Comparison of ENCODE assay signal across 8 cellular contexts in genomic region chr14:68780358-68781160, GRCh38. TPM values are rescaled to one million over a fixed set of nuclear protein-coding genes. Genes with fewer than 3 reads are reported as not detected.
DNase-seq lines count a peak whose midpoint lies in the region; ATAC-seq, FAIRE-seq and TF ChIP-seq lines count a peak whose summit lies in the region.

No MANE protein-coding gene starts in this region.

- H3K27me3 Mint-ChIP-seq in astrocyte (ENCODE audit: low read depth, unreplicated experiment) (no peaks in the 10 kb centered on the region), immature natural killer cell (ENCODE audit: low read depth in 3 of 3) (peaks cover 0 to 6% (median 0%) of the 10 kb centered on the region in 3 donors)

- H3K9ac ChIP-seq in BLaER1 treated with 17β-estradiol and CSF1 and Interleukin-3, amounts not matched to agents 10 nM and 100 nM = peak overlapping the region; percentile 21 to 54 (median 45); a peak in 17 of 22 replicates
- H3K9ac ChIP-seq in astrocyte (ENCODE audit: low read length) = peak overlapping the region; percentile 39

- H3K4me3 Mint-ChIP-seq in astrocyte (ENCODE audit: unreplicated experiment) (no peak overlapping the region), immature natural killer cell (peak overlapping the region; percentile 71 to 88 (median 84))

- FAIRE-seq in astrocyte (lab: Jason Lieb, UNC) = no peak

- peaks cover 37% of the 10 kb centered on the region for H3K4me1 Mint-ChIP-seq in astrocyte (ENCODE audit: low read depth, unreplicated experiment)
- peaks cover 73 to 87% of the 10 kb centered on the region in 2 donors for H3K4me1 Mint-ChIP-seq in immature natural killer cell

- peak overlapping the region; percentile 43 to 74 (median 55); a peak in 19 of 22 replicates for H3K27ac ChIP-seq in BLaER1 treated with 17β-estradiol and CSF1 and Interleukin-3, amounts not matched to agents 10 nM and 100 nM
- peak overlapping the region; percentile 77 for H3K27ac ChIP-seq in astrocyte (ENCODE audit: low read depth, low read length)
- peak overlapping the region; percentile 81 to 87 (median 85) for H3K27ac ChIP-seq in gastrocnemius medialis

- in situ Hi-C loops in gastrocnemius medialis (cut with MboI; ENCODE audit: low sequenced_read_pairs in 4 of 4) = loop anchor here in 1 of 4 donors (25.0 kb wide), 1 partner anchor 243 kb away; no protein-coding TSS in a partner anchor

- H3K4me3 ChIP-seq in BLaER1 treated with 17β-estradiol and CSF1 and Interleukin-3, amounts not matched to agents 10 nM and 100 nM = no peak overlapping the region
- H3K4me3 ChIP-seq in astrocyte (ENCODE audit: insufficient read depth, low read depth, low read length) (peak overlapping the region; percentile 4), gastrocnemius medialis (peak overlapping the region in 2 of 4 donors; percentile 17 to 25)

- H4K20me1 ChIP-seq in BLaER1 treated with 17β-estradiol and CSF1 and Interleukin-3, amounts not matched to agents 10 nM and 100 nM = peaks cover 0 to 3% (median 0%) of the 10 kb centered on the region in 11 experiments; a peak in 3 of 22 replicates
- H4K20me1 ChIP-seq in astrocyte (ENCODE audit: insufficient read depth, low read length) = no peaks in the 10 kb centered on the region

- no peaks in the 10 kb centered on the region for H3K79me2 ChIP-seq in astrocyte (ENCODE audit: insufficient read depth, low read length)

- peak overlapping the region; percentile 89 for H3K27ac Mint-ChIP-seq in astrocyte (ENCODE audit: unreplicated experiment)
- peak overlapping the region; percentile 88 to 99 (median 96) for H3K27ac Mint-ChIP-seq in immature natural killer cell

- intact Hi-C loops in gastrocnemius medialis (cut with DNase I; ENCODE audit: low total_unique reads) = no loop called here

- H3K4me1 ChIP-seq in BLaER1 treated with 17β-estradiol and CSF1 and Interleukin-3, amounts not matched to agents 10 nM and 100 nM = peaks cover 52 to 90% (median 59%) of the 10 kb centered on the region in 10 experiments
- H3K4me1 ChIP-seq in astrocyte (ENCODE audit: insufficient read depth, low read length) (peaks cover 42% of the 10 kb centered on the region), gastrocnemius medialis (peaks cover 20 to 38% of the 10 kb centered on the region in 2 donors)

- peak overlapping the region; percentile 22 for H2AFZ ChIP-seq in astrocyte (ENCODE audit: low read depth, low read length)

- DNase-seq in NCI-H69 (lab: John Stamatoyannopoulos, UW) (peak; percentile 31), astrocyte (ENCODE audit: low read depth) (peak; percentile 53), immature natural killer cell (no peak), gastrocnemius medialis (peak; percentile 30 to 68), NAMALWA (ENCODE audit: low spot score) (no peak), DMS79 (lab: John Stamatoyannopoulos, UW) (no peak)

- H3K36me3 Mint-ChIP-seq in astrocyte (ENCODE audit: low read depth, unreplicated experiment) = no peaks in the 10 kb centered on the region
- H3K36me3 Mint-ChIP-seq in immature natural killer cell = peaks cover 0 to 2% (median 0%) of the 10 kb centered on the region in 3 donors

- peak; percentile 83 to 85 for ATAC-seq in gastrocnemius medialis
- no peak for ATAC-seq in HG03439 (IDR thresholded peaks at IDR 0.05; ENCODE audit: unreplicated experiment)

- no peaks in the 10 kb centered on the region for H3K27me3 ChIP-seq in BLaER1 treated with 17β-estradiol and CSF1 and Interleukin-3, amounts not matched to agents 10 nM and 100 nM
- no peaks in the 10 kb centered on the region for H3K27me3 ChIP-seq in astrocyte (ENCODE audit: insufficient read depth, low read length)
- no peaks in the 10 kb centered on the region for H3K27me3 ChIP-seq in gastrocnemius medialis

- H3K9me3 Mint-ChIP-seq in astrocyte (ENCODE audit: unreplicated experiment) (peaks cover 3% of the 10 kb centered on the region), immature natural killer cell (no peaks in the 10 kb centered on the region)

- H3K36me3 ChIP-seq in BLaER1 treated with 17β-estradiol and CSF1 and Interleukin-3, amounts not matched to agents 10 nM and 100 nM = no peaks in the 10 kb centered on the region
- H3K36me3 ChIP-seq in astrocyte (ENCODE audit: insufficient read depth, low read length) (no peaks in the 10 kb centered on the region), gastrocnemius medialis (no peaks in the 10 kb centered on the region)

- peaks cover under 1 to 6% (median 3%) of the 10 kb centered on the region in 11 experiments; a peak in 17 of 22 replicates for H3K9me3 ChIP-seq in BLaER1 treated with 17β-estradiol and CSF1 and Interleukin-3, amounts not matched to agents 10 nM and 100 nM (replicated peaks in 1 of 11)
- H3K9me3 ChIP-seq in astrocyte (ENCODE audit: insufficient read depth, low read depth, low read length) (peaks cover 3% of the 10 kb centered on the region), gastrocnemius medialis (no peaks in the 10 kb centered on the region)

- no peak for TF ChIP-seq CTCF in astrocyte (IDR thresholded peaks at IDR 0.05; ENCODE audit: insufficient read depth, low read depth, low read length)
- TF ChIP-seq CTCF in gastrocnemius medialis (IDR thresholded peaks at IDR 0.05 in 4 of 5, conservative IDR thresholded peaks at IDR 0.05 in 1 of 5) = no peak

- H3K4me2 ChIP-seq in BLaER1 treated with 17β-estradiol and CSF1 and Interleukin-3, amounts not matched to agents 10 nM and 100 nM = peak overlapping the region; percentile 63 to 85 (median 73)
- peak overlapping the region; percentile 78 for H3K4me2 ChIP-seq in astrocyte (ENCODE audit: low read length)

- no peak for TF ChIP-seq POLR2A in gastrocnemius medialis (IDR thresholded peaks at IDR 0.05)

RNA-seq across cellular contexts. Expression of gene ZFP36L1, which starts 12.3 kb away (rescaled TPM):
- total RNA-seq in astrocyte (210 and 219 TPM in 2 replicates), gastrocnemius medialis (100 to 1,000 TPM in 3 of 4 donors, 10 to 100 TPM in 1; 60.2 to 196 (median 125) TPM)
- polyA plus RNA-seq in immature natural killer cell = 100 to 1,000 TPM in 1 of 3 donors, 10 to 100 TPM in 2; 36.6 to 126 (median 61.8) TPM

Comparison
In these comparisons a context has a peak if more than half of its experiments do, and no peak if none do; other contexts are left out.
1. DNase-seq: peak in NCI-H69 (single experiment), astrocyte (single experiment) and gastrocnemius medialis (2 of 2); none in immature natural killer cell (0 of 3), NAMALWA (single experiment) and DMS79 (single experiment).
2. Peak in every context shown above with its lines, with median percentiles within 50 percentile points of each other: H3K27ac ChIP-seq.